ENCODE assay signal across 22 cellular contexts in genomic region chr4:77758804-77759203, GRCh38.
"Had no signal": no experiment of that assay in that cellular context is flagged by ENCODE, and none has a peak within 500 bp of the region (broad histone marks: within the 10 kb centered on the region; RNA-seq: fewer than 3 reads in every experiment).

No MANE protein-coding gene starts in this region.

- ATAC-seq: right cardiac atrium had no signal

- H3K27ac Mint-ChIP-seq: mesothelial cell of epicardium had no signal

- H3K9me3 ChIP-seq: colonic mucosa, testis had no signal

- H3K27me3 ChIP-seq: colonic mucosa, testis, transverse colon had no signal

- H3K4me1 ChIP-seq: colonic mucosa, left ventricle myocardium inferior, testis, transverse colon had no signal

- H3K4me3 ChIP-seq: colonic mucosa, left ventricle myocardium inferior, lung, testis, transverse colon had no signal

- H3K27ac ChIP-seq: colonic mucosa, left ventricle myocardium inferior, testis, transverse colon had no signal

- H3K27me3 Mint-ChIP-seq: activated naive CD4-positive, alpha-beta T cell treated with anti-CD3 and anti-CD28 coated beads, Interleukin-2, amount 50 U/mL, for 24 hours; naive B cell had no signal

- H3K4me3 Mint-ChIP-seq: activated naive CD4-positive, alpha-beta T cell treated with anti-CD3 and anti-CD28 coated beads, Interleukin-2, amount 50 U/mL, for 24 hours; mesothelial cell of epicardium; naive B cell had no signal

- H3K4me1 Mint-ChIP-seq: mesothelial cell of epicardium had no signal

- DNase-seq: activated CD4-positive, alpha-beta T cell treated with anti-CD3 and anti-CD28 coated beads for 48 hours; activated CD4-positive, alpha-beta T cell treated with anti-CD3 and anti-CD28 coated beads, Interleukin-2, amount 50 U/mL, for 48 hours; activated CD4-positive, CD25-positive, alpha-beta regulatory T cell; activated CD8-positive, alpha-beta memory T cell treated with anti-CD3 and anti-CD28 coated beads, Interleukin-2, amount 50 U/mL, for 48 hours; activated gamma-delta T cell; anterior cingulate cortex; colonic mucosa; effector CD8-positive, alpha-beta T cell; islet precursor cell; left ventricle myocardium inferior; naive B cell; posterior cingulate gyrus; right cardiac atrium; stimulated activated CD4-positive, alpha-beta T cell treated with anti-CD3 and anti-CD28 coated beads, Interleukin-15, amount 100 ng/mL, for 24 hours; stimulated activated CD4-positive, alpha-beta T cell treated with anti-CD3 and anti-CD28 coated beads, Interleukin-2, amount 100 ng/mL, for 24 hours; stimulated activated naive CD4-positive, alpha-beta T cell; T-helper 1 cell; testis; transverse colon had no signal
